Comparison of ENCODE assay signal across 8 cellular contexts in genomic region chr5:34898258-34898895, GRCh38. TPM values are rescaled to one million over a fixed set of nuclear protein-coding genes. Genes with fewer than 3 reads are reported as not detected.
DNase-seq lines count a peak whose midpoint lies in the region; ATAC-seq and TF ChIP-seq lines count a peak whose summit lies in the region.

No MANE protein-coding gene starts in this region.

- H3K36me3 ChIP-seq in SK-N-SH (replicated peaks in 1 of 2; ENCODE audit: control insufficient read depth in 1 of 2, insufficient read depth in 2 of 2, low read length in 1 of 2) (no peaks in the 10 kb centered on the region), cardiac muscle cell (no peaks in the 10 kb centered on the region)

- H3K27me3 ChIP-seq in SK-N-SH (ENCODE audit: insufficient read depth) (no peaks in the 10 kb centered on the region), cardiac muscle cell (no peaks in the 10 kb centered on the region)

- H3K4me3 ChIP-seq in GM12864 (ENCODE audit: low read depth, low read length) (no peak overlapping the region), SK-N-SH (ENCODE audit: low read depth in 2 of 2, low read length in 1 of 2) (no peak overlapping the region; a peak in 1 of 4 replicates), cardiac muscle cell (no peak overlapping the region)

- no peak overlapping the region for H3K4me2 ChIP-seq in SK-N-SH

- no peaks in the 10 kb centered on the region for H3K27me3 Mint-ChIP-seq in activated naive CD8-positive, alpha-beta T cell treated with anti-CD3 and anti-CD28 coated beads for 36 hours

- no peaks in the 10 kb centered on the region for H3K79me2 ChIP-seq in SK-N-SH (ENCODE audit: insufficient read depth)

- H3K9me3 ChIP-seq in SK-N-SH, result no peaks in the 10 kb centered on the region
- no peaks in the 10 kb centered on the region for H3K9me3 ChIP-seq in cardiac muscle cell (ENCODE audit: low read depth)

- DNase-seq in GM12864 (ENCODE audit: low read depth), result peak; percentile 31
- DNase-seq in NCI-H1092 treated with DMSO at 0.1 percent for 48 hours (lab: John Stamatoyannopoulos, UW), result peak; percentile 56
- peak; percentile 53 for DNase-seq in SK-N-SH
- peak; percentile 45 for DNase-seq in activated naive CD8-positive, alpha-beta T cell treated with anti-CD3 and anti-CD28 coated beads for 36 hours
- DNase-seq in cardiac muscle cell (ENCODE audit: low read depth in 1 of 2, low spot score in 1 of 2), result peak; percentile 80 to 83
- peak; percentile 76 for DNase-seq in putamen (ENCODE audit: low spot score)

- peak; percentile 76 for TF ChIP-seq CTCF in GM12864 (IDR thresholded peaks at IDR 0.05; ENCODE audit: low read depth, low read length, missing control alignments)
- TF ChIP-seq CTCF in SK-N-SH (IDR thresholded peaks at IDR 0.05), result peak; percentile 88
- peak; percentile 91 for TF ChIP-seq CTCF in cardiac muscle cell (IDR thresholded peaks at IDR 0.05; ENCODE audit: low read depth, low read length)

- H3K27ac ChIP-seq in SK-N-SH (ENCODE audit: low read depth in 2 of 2, low read length in 1 of 2) (0 out of 4 replicates have a peak overlapping the region, but pooled peaks of 1 of the 2 experiments have one; percentile 15), cardiac muscle cell (no peak overlapping the region)

- H3K36me3 Mint-ChIP-seq in activated naive CD8-positive, alpha-beta T cell treated with anti-CD3 and anti-CD28 coated beads for 36 hours, result peaks cover 5% of the 10 kb centered on the region

- no peaks in the 10 kb centered on the region for H3K4me1 Mint-ChIP-seq in activated naive CD8-positive, alpha-beta T cell treated with anti-CD3 and anti-CD28 coated beads for 36 hours

- H3K27ac Mint-ChIP-seq in activated naive CD8-positive, alpha-beta T cell treated with anti-CD3 and anti-CD28 coated beads for 36 hours, result no peak overlapping the region

- no peak for TF ChIP-seq EP300 in SK-N-SH (IDR thresholded peaks at IDR 0.05; ENCODE audit: borderline replicate concordance in 1 of 2, low read depth in 1 of 2, low read length in 1 of 2)

- no peak overlapping the region for H3K9ac ChIP-seq in SK-N-SH

- WGBS in SK-N-SH (ENCODE audit: low lambda C conversion rate), result 2% methylated on average over 3 of the region's 3 CpGs

- no peak overlapping the region for H2AFZ ChIP-seq in SK-N-SH (ENCODE audit: low read depth)

- no peaks in the 10 kb centered on the region for H3K9me2 ChIP-seq in SK-N-SH

- H3K4me3 Mint-ChIP-seq in activated naive CD8-positive, alpha-beta T cell treated with anti-CD3 and anti-CD28 coated beads for 36 hours, result no peak overlapping the region

- peak; percentile 85 for TF ChIP-seq RAD21 in SK-N-SH (IDR thresholded peaks at IDR 0.05; ENCODE audit: low read length)

- H3K4me1 ChIP-seq in SK-N-SH (ENCODE audit: control insufficient read depth in 1 of 2, insufficient read depth in 2 of 2, low read depth in 1 of 2, low read length in 1 of 2), result 0 out of 4 replicates have a peak, but pooled peaks cover 0 to 7% of the 10 kb centered on the region in 2 experiments
- H3K4me1 ChIP-seq in cardiac muscle cell (ENCODE audit: low read depth), result peaks cover 4% of the 10 kb centered on the region

- peak; percentile 84 for ATAC-seq in HG02610 (IDR thresholded peaks at IDR 0.05; ENCODE audit: unreplicated experiment)
- ATAC-seq in HG03025 (IDR thresholded peaks at IDR 0.05; ENCODE audit: low FRiP score, unreplicated experiment), result no peak

- peaks cover 7% of the 10 kb centered on the region for H3F3A ChIP-seq in SK-N-SH (replicated peaks; ENCODE audit: insufficient read depth)

- CTCF ChIA-PET in SK-N-SH (lab: Yijun Ruan, JAX), result interaction anchor here (0.7 to 4.4 kb wide), 40 partner anchors 8 to 1076 kb away, joined by 3 to 87 read pairs (median 4); partner anchors contain the start of genes BRIX1, DNAJC21 and RAD1

- POLR2A ChIA-PET in SK-N-SH (lab: Yijun Ruan, JAX), result no interaction called here

- no peaks in the 10 kb centered on the region for H4K20me1 ChIP-seq in SK-N-SH (ENCODE audit: insufficient read depth)

- H3K9me3 Mint-ChIP-seq in activated naive CD8-positive, alpha-beta T cell treated with anti-CD3 and anti-CD28 coated beads for 36 hours, result no peaks in the 10 kb centered on the region

TF ChIP-seq in SK-N-SH, 30 proteins besides CTCF, POLR2A, EP300 and RAD21:
- peak; percentile 94 for TF ChIP-seq SMC3 (IDR thresholded peaks at IDR 0.05; ENCODE audit: low read depth, low read length)
- TF ChIP-seq JUND (IDR thresholded peaks at IDR 0.05), result no peak
- TF ChIP-seq MXI1 (IDR thresholded peaks at IDR 0.05; ENCODE audit: low read depth, low read length), result no peak
- no peak for TF ChIP-seq ELF1 (IDR thresholded peaks at IDR 0.05)

RNA-seq across cellular contexts. Expression of gene RAD1, which starts 16.9 kb away (rescaled TPM):
- polyA plus RNA-seq in SK-N-SH (2012; rRNA removed) (18.2 and 21.2 TPM in 2 replicates), cardiac muscle cell (35.1 and 38.6 TPM in 2 replicates)
- 17.7 and 22.3 TPM in 2 replicates for polyA plus RNA-seq in SK-N-SH (2012; cell fraction: cytosol; rRNA removed)
- 13.7 and 19.5 TPM in 2 replicates for polyA plus RNA-seq in SK-N-SH (2012; cell fraction: nucleus; rRNA removed)
- total RNA-seq in activated naive CD8-positive, alpha-beta T cell treated with anti-CD3 and anti-CD28 coated beads for 36 hours, result 10 to 100 TPM; 54.8 to 55.8 TPM
- total RNA-seq in cardiac muscle cell, result 11.8 and 14.1 TPM in 2 replicates

RNA-seq across cellular contexts. Expression of gene BRIX1, which starts 17.1 kb away (rescaled TPM):
- polyA plus RNA-seq in SK-N-SH (2012; rRNA removed), result 18.4 and 22.9 TPM in 2 replicates
- polyA plus RNA-seq in SK-N-SH (2012; cell fraction: cytosol; rRNA removed), result 30.4 and 43.9 TPM in 2 replicates
- 4.8 and 13.1 TPM in 2 replicates for polyA plus RNA-seq in SK-N-SH (2012; cell fraction: nucleus; rRNA removed)
- total RNA-seq in activated naive CD8-positive, alpha-beta T cell treated with anti-CD3 and anti-CD28 coated beads for 36 hours, result 100 to 1,000 TPM; 115 to 118 TPM
- 12.9 and 14.4 TPM in 2 replicates for total RNA-seq in cardiac muscle cell
- polyA plus RNA-seq in cardiac muscle cell, result 30.9 and 42.6 TPM in 2 replicates

RNA-seq across cellular contexts. Expression of gene DNAJC21, which starts 31.0 kb away (rescaled TPM):
- polyA plus RNA-seq in SK-N-SH (2012; rRNA removed) (8.8 and 9.7 TPM in 2 replicates), cardiac muscle cell (37.8 and 40.5 TPM in 2 replicates)
- polyA plus RNA-seq in SK-N-SH (2012; cell fraction: cytosol; rRNA removed), result 14.3 and 25.5 TPM in 2 replicates
- 3.8 and 7.4 TPM in 2 replicates for polyA plus RNA-seq in SK-N-SH (2012; cell fraction: nucleus; rRNA removed)
- 10 to 100 TPM; 51.4 to 52.4 TPM for total RNA-seq in activated naive CD8-positive, alpha-beta T cell treated with anti-CD3 and anti-CD28 coated beads for 36 hours
- 18.7 and 49.4 TPM in 2 replicates for total RNA-seq in cardiac muscle cell

RNA-seq across cellular contexts. Expression of gene TTC23L, which starts 59.4 kb away (rescaled TPM):
- polyA plus RNA-seq in SK-N-SH (2012; rRNA removed) (0.49 and 0.54 TPM in 2 replicates), cardiac muscle cell (1.2 and 2.8 TPM in 2 replicates)
- 0.17 TPM in 2 replicates for polyA plus RNA-seq in SK-N-SH (2012; cell fraction: cytosol; rRNA removed)
- 0.54 and 1.0 TPM in 2 replicates for polyA plus RNA-seq in SK-N-SH (2012; cell fraction: nucleus; rRNA removed)
- total RNA-seq in activated naive CD8-positive, alpha-beta T cell treated with anti-CD3 and anti-CD28 coated beads for 36 hours, result under 1 TPM in 1 of 2 experiments, not detected in 1; 0.30 TPM
- total RNA-seq in cardiac muscle cell, result 0.98 and 1.6 TPM in 2 replicates

Comparison
In these comparisons a context has a peak if more than half of its experiments do, and no peak if none do; other contexts are left out.
1. DNase-seq: peak in every context shown above with its lines; median percentile 82 in cardiac muscle cell; 76 in putamen; 56 in NCI-H1092 treated with DMSO at 0.1 percent for 48 hours; 53 in SK-N-SH; 45 in activated naive CD8-positive, alpha-beta T cell treated with anti-CD3 and anti-CD28 coated beads for 36 hours; 31 in GM12864.